Comparison of ENCODE assay signal across 25 cellular contexts in the genomic region with DNA sequence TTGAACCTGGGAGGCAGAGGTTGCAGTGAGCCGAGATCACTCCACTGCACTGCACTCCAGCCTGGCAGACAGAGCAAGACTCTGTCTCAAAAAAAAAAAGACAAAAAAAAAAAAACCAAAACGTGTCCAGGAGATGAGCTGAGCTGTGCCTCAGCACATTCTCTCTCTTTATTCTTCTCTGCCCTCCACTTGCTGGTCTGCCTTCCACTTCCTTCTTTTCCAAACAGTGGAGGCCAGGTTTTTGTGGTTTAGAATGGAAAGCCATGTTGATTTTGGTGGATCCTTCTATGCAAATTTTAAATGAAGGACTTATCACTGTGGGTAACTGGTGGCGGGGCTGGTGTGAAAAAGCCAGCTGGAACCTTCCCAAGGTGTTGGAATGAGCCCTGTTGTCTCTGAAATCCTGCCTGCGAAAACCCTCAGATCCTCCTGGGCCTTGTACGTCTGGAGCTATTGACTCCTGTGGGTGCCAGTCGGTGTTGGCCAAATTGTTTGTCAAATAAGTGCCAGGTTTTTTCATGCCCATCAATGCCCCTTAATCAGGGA.
"Had no signal": no experiment of that assay in that cellular context is flagged by ENCODE, and none has a peak within 500 bp of the region (broad histone marks: within the 10 kb centered on the region; RNA-seq: fewer than 3 reads in every experiment).

No MANE protein-coding gene starts in this region.

- H2AFZ ChIP-seq: PC-9 had no signal

- H3K9me3 Mint-ChIP-seq: activated CD4-positive, alpha-beta T cell treated with anti-CD3 and anti-CD28 coated beads, Interleukin-2, amount 10 ng/mL, durations not matched to agents 24 days and 14 days; activated naive CD4-positive, alpha-beta T cell treated with anti-CD3 and anti-CD28 coated beads, Interleukin-2, amount 50 U/mL, for 24 hours; activated T-cell treated with anti-CD3 and anti-CD28 coated beads, Interleukin-2, amount 50 U/mL, for 24 hours; activated T-helper 1 cell treated with anti-CD3 and anti-CD28 coated beads, Interleukin-12 subunit alpha, Interleukin-12 subunit beta, Interleukin-2, Interleukin-4 antibody, amounts not matched to agents 30 ng/mL and 10 ng/mL and 1 ng/mL, durations not matched to agents 14 hours and 24 hours and 36 hours had no signal

- H3K27ac Mint-ChIP-seq: activated B cell treated with CpG ODN at 0.5 μM for 24 hours; activated CD4-positive, alpha-beta T cell treated with anti-CD3 and anti-CD28 coated beads, Interleukin-2, amount 10 ng/mL, durations not matched to agents 24 days and 14 days; activated CD8-positive, alpha-beta memory T cell treated with anti-CD3 and anti-CD28 coated beads, Interleukin-2, amount 10 ng/mL, durations not matched to agents 7 days and 5 days; activated naive CD4-positive, alpha-beta T cell treated with anti-CD3 and anti-CD28 coated beads, Interleukin-2, amount 50 U/mL, for 24 hours; activated T-cell treated with anti-CD3 and anti-CD28 coated beads, Interleukin-2, amount 50 U/mL, for 24 hours; activated T-helper 1 cell treated with anti-CD3 and anti-CD28 coated beads, Interleukin-12 subunit alpha, Interleukin-12 subunit beta, Interleukin-2, Interleukin-4 antibody, amounts not matched to agents 30 ng/mL and 10 ng/mL and 1 ng/mL, durations not matched to agents 14 hours and 24 hours and 36 hours; T-helper 17 cell had no signal

- H3K4me1 Mint-ChIP-seq: activated B cell treated with CpG ODN at 0.5 μM for 24 hours; activated CD4-positive, alpha-beta T cell treated with anti-CD3 and anti-CD28 coated beads, Interleukin-2, amount 10 ng/mL, durations not matched to agents 24 days and 14 days; activated CD8-positive, alpha-beta memory T cell treated with anti-CD3 and anti-CD28 coated beads, Interleukin-2, amount 10 ng/mL, durations not matched to agents 7 days and 5 days; activated naive CD4-positive, alpha-beta T cell treated with anti-CD3 and anti-CD28 coated beads, Interleukin-2, amount 50 U/mL, for 24 hours; T-helper 17 cell had no signal

- H3K9me3 ChIP-seq: ascending aorta, colonic mucosa had no signal

- H3K4me3 Mint-ChIP-seq: activated B cell treated with CpG ODN at 0.5 μM for 24 hours; activated CD4-positive, alpha-beta T cell treated with anti-CD3 and anti-CD28 coated beads, Interleukin-2, amount 10 ng/mL, durations not matched to agents 24 days and 14 days; activated CD8-positive, alpha-beta memory T cell treated with anti-CD3 and anti-CD28 coated beads, Interleukin-2, amount 10 ng/mL, durations not matched to agents 7 days and 5 days; activated naive CD4-positive, alpha-beta T cell treated with anti-CD3 and anti-CD28 coated beads, Interleukin-2, amount 50 U/mL, for 24 hours; activated T-cell treated with anti-CD3 and anti-CD28 coated beads, Interleukin-2, amount 50 U/mL, for 24 hours; activated T-helper 1 cell treated with anti-CD3 and anti-CD28 coated beads, Interleukin-12 subunit alpha, Interleukin-12 subunit beta, Interleukin-2, Interleukin-4 antibody, amounts not matched to agents 30 ng/mL and 10 ng/mL and 1 ng/mL, durations not matched to agents 14 hours and 24 hours and 36 hours; T-helper 17 cell had no signal

- H3K27me3 ChIP-seq: ascending aorta, brain microvascular endothelial cell, colonic mucosa had no signal

- H3K4me3 ChIP-seq: ascending aorta, colonic mucosa, PC-9 had no signal

- DNase-seq: activated B cell treated with CpG ODN at 0.5 μM for 24 hours; activated CD4-positive, alpha-beta T cell treated with anti-CD3 and anti-CD28 coated beads for 1 hour; activated CD4-positive, alpha-beta T cell treated with anti-CD3 and anti-CD28 coated beads, Interleukin-2, amount 10 ng/mL, durations not matched to agents 24 days and 14 days; activated CD4-positive, alpha-beta T cell treated with anti-CD3 and anti-CD28 coated beads, Interleukin-2, amount 50 U/mL, for 48 hours; activated CD8-positive, alpha-beta memory T cell treated with anti-CD3 and anti-CD28 coated beads, Interleukin-2, amount 10 ng/mL, durations not matched to agents 7 days and 5 days; activated effector memory CD4-positive, alpha-beta T cell treated with Interleukin-2 at 50 U/mL for 16 hours; activated naive CD4-positive, alpha-beta T cell; activated T-cell treated with anti-CD3 and anti-CD28 coated beads, Interleukin-2, amount 50 U/mL, for 24 hours; brain microvascular endothelial cell; cerebellar nuclear complex; colonic mucosa; Karpas-422; NCI-H1048; NCI-H1417; NCI-H2081; NCI-H2171; NCI-H226; NCI-H69; PC-9; SIG-M5; T-helper 17 cell; T-helper 9 cell had no signal

- H3K4me2 ChIP-seq: PC-9 had no signal

- H3K4me1 ChIP-seq: ascending aorta, colonic mucosa had no signal

- H3K27ac ChIP-seq: ascending aorta, brain microvascular endothelial cell, colonic mucosa, PC-9 had no signal

- H3K36me3 ChIP-seq: brain microvascular endothelial cell, colonic mucosa had no signal

- ATAC-seq: activated CD8-positive, alpha-beta memory T cell treated with anti-CD3 and anti-CD28 coated beads, Interleukin-2, amount 10 ng/mL, durations not matched to agents 7 days and 5 days; T-helper 17 cell had no signal

- H3K36me3 Mint-ChIP-seq: activated CD8-positive, alpha-beta memory T cell treated with anti-CD3 and anti-CD28 coated beads, Interleukin-2, amount 10 ng/mL, durations not matched to agents 7 days and 5 days; activated naive CD4-positive, alpha-beta T cell treated with anti-CD3 and anti-CD28 coated beads, Interleukin-2, amount 50 U/mL, for 24 hours had no signal
